In the genomic region with DNA sequence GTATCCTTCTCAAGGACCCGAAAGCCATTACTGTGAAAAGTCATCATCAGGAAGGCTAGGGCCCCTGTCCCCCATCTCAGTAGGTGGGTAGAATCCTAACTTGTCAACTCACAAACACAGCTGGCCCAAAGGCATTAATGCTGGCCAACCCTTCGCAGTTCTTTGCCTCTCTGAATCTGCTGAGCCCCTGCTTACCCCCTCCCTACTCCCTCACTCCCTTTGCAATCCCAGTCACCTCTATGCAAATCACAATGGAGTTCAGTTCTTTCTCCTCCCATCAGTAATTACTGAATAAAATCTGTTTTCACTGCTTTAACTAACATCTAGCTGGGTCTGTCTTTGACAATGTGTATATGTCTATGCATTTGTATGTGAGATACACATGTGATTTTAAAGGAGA, we compare ENCODE assay signal across 26 cellular contexts. TPM values are rescaled to one million over a fixed set of nuclear protein-coding genes. Genes with fewer than 3 reads are reported as not detected.
A peak's percentile ranks its signal among the peaks of the same experiment; 100 is the strongest.
DNase-seq lines count a peak whose midpoint lies in the region; ATAC-seq, FAIRE-seq and TF ChIP-seq lines count a peak whose summit lies in the region.
"Had no signal": no experiment of that assay in that cellular context is flagged by ENCODE, and none has a peak within 500 bp of the region (broad histone marks: within the 10 kb centered on the region; RNA-seq: fewer than 3 reads in every experiment).

No MANE protein-coding gene starts in this region.

- peaks cover 2% of the 10 kb centered on the region for H3K4me1 Mint-ChIP-seq in T-helper 17 cell

- peak overlapping the region in 2 of 3 donors; percentile 91 to 92 for H3K27ac ChIP-seq in right lobe of liver
- no peak overlapping the region for H3K27ac ChIP-seq in HepG2 (ENCODE audit: extremely low read length, insufficient read depth, low read length)
- no peak overlapping the region for H3K27ac ChIP-seq in brain microvascular endothelial cell
- H3K27ac ChIP-seq: BLaER1 treated with 17β-estradiol and CSF1 and Interleukin-3, amounts not matched to agents 10 nM and 100 nM had no signal

- TF ChIP-seq CTCF in right lobe of liver (IDR thresholded peaks at IDR 0.05) (no peak), HepG2 (CRISPR knock-in tag; IDR thresholded peaks at IDR 0.05) (no peak), brain microvascular endothelial cell (IDR thresholded peaks at IDR 0.05; ENCODE audit: low read depth, low read length, missing control alignments) (no peak)

- H3K27me3 ChIP-seq in right lobe of liver (no peaks in the 10 kb centered on the region), HepG2 (ENCODE audit: control insufficient read depth in 1 of 2, insufficient read depth in 2 of 2, low read length in 2 of 2) (no peaks in the 10 kb centered on the region), brain microvascular endothelial cell (replicated peaks) (no peaks in the 10 kb centered on the region)
- H3K27me3 ChIP-seq: BLaER1 treated with 17β-estradiol and CSF1 and Interleukin-3, amounts not matched to agents 10 nM and 100 nM had no signal

- no TSS peak for BruUV-seq in HepG2 (replicated peaks; lab: Mats Ljungman, UMichigan)

- peaks cover 0 to 20% (median 10%) of the 10 kb centered on the region in 4 donors for H3K4me1 ChIP-seq in right lobe of liver
- H3K4me1 ChIP-seq in HepG2 (ENCODE audit: insufficient read depth, low read length) = peaks cover 22% of the 10 kb centered on the region
- H3K4me1 ChIP-seq: Caco-2 had no signal

- H3K9me3 ChIP-seq in right lobe of liver = no peaks in the 10 kb centered on the region
- H3K9me3 ChIP-seq in HepG2 (ENCODE audit: low read length) = no peaks in the 10 kb centered on the region
- H3K9me3 ChIP-seq in T-helper 17 cell (ENCODE audit: control insufficient read depth, low read length, poor library complexity, severe bottlenecking) = no peaks in the 10 kb centered on the region
- H3K9me3 ChIP-seq: Caco-2, SK-N-SH had no signal

- no peaks in the 10 kb centered on the region for H3K79me2 ChIP-seq in HepG2 (ENCODE audit: insufficient read depth, low read length)

- H3K27ac Mint-ChIP-seq in T-helper 17 cell = peak overlapping the region; percentile 54

- no peak overlapping the region for H3K9ac ChIP-seq in HepG2 (ENCODE audit: insufficient read depth, low read depth, low read length)
- H3K9ac ChIP-seq: BLaER1 treated with 17β-estradiol and CSF1 and Interleukin-3, amounts not matched to agents 10 nM and 100 nM; SK-N-SH had no signal

- no peak for ATAC-seq in right lobe of liver
- no peak for ATAC-seq in HepG2
- no peak for ATAC-seq in T-helper 17 cell
- ATAC-seq: Panc1 had no signal

- CTCF ChIA-PET in HepG2 (lab: Yijun Ruan, JAX; ENCODE audit: low intra/inter-chr PET ratio, low total read pairs) = no interaction called here

- no peaks in the 10 kb centered on the region for H4K20me1 ChIP-seq in HepG2 (ENCODE audit: insufficient read depth, low read length)
- H4K20me1 ChIP-seq: BLaER1 treated with 17β-estradiol and CSF1 and Interleukin-3, amounts not matched to agents 10 nM and 100 nM had no signal

- no peak for TF ChIP-seq POLR2A in right lobe of liver (IDR thresholded peaks at IDR 0.05)
- no peak for TF ChIP-seq POLR2A in HepG2 (IDR thresholded peaks at IDR 0.05; ENCODE audit: insufficient read depth in 1 of 2, low read depth in 2 of 2, low read length in 2 of 2)

- no peak for DNase-seq in right lobe of liver
- DNase-seq in HepG2 (ENCODE audit: low spot score) = no peak
- DNase-seq in T-helper 17 cell = no peak
- peak; percentile 26 for DNase-seq in iPS-NIHi11 (ENCODE audit: low spot score)
- DNase-seq in germinal center (ENCODE audit: low spot score) = no peak
- DNase-seq in activated effector memory CD4-positive, alpha-beta T cell treated with anti-CD3 and anti-CD28 coated beads, Interleukin-2, amount 50 U/mL, for 16 hours = no peak
- DNase-seq in brain microvascular endothelial cell = no peak
- DNase-seq: 8988T; Caco-2; CD4-positive, alpha-beta memory T cell; DMS 273 treated with DMSO at 0.1 percent for 48 hours; DND-41; GOT3; KG1; NCI-H1092 treated with DMSO at 0.1 percent for 48 hours; NCI-H1436 treated with DMSO at 0.1 percent for 48 hours; NCI-H1930; NCI-H2227 treated with DMSO at 0.1 percent for 48 hours; NCI-H510A; NCI-H774; SIG-M5; SK-N-SH had no signal

- POLR2A ChIA-PET in HepG2 (lab: Yijun Ruan, JAX) = no interaction called here

- no peak for TF ChIP-seq EP300 in HepG2 (IDR thresholded peaks at IDR 0.05; ENCODE audit: low read depth in 2 of 2, low read length in 2 of 2)
- TF ChIP-seq EP300 in HepG2 (CRISPR knock-in tag; IDR thresholded peaks at IDR 0.05; ENCODE audit: borderline replicate concordance) = no peak

- 93% methylated on average over 2 of the region's 2 CpGs for WGBS in right lobe of liver (ENCODE audit: insufficient coverage, low coverage, low lambda C conversion rate, missing lambda C conversion rate)
- 88% methylated on average over 2 of the region's 2 CpGs for WGBS in HepG2 (ENCODE audit: low lambda C conversion rate)

- H3K4me2 ChIP-seq in HepG2 (ENCODE audit: low read depth, low read length) = no peak overlapping the region
- H3K4me2 ChIP-seq: BLaER1 treated with 17β-estradiol and CSF1 and Interleukin-3, amounts not matched to agents 10 nM and 100 nM; SK-N-SH had no signal

- intact Hi-C loops in right lobe of liver (cut with DNase I) (no loop called here), HepG2 (cut with micrococcal nuclease; ENCODE audit: unreplicated experiment) (no loop called here)

- in situ Hi-C loops in HepG2 (cut with HindIII; ENCODE audit: extremely low pct_ligation_motif_present, low pct_unique_long_range_greater_than_20kb) = no loop called here
- in situ Hi-C loops in brain microvascular endothelial cell (cut with HindIII; ENCODE audit: low pct_ligation_motif_present, low sequenced_read_pairs) = no loop called here

- peaks cover 5% of the 10 kb centered on the region for H3K27me3 Mint-ChIP-seq in T-helper 17 cell
- H3K27me3 Mint-ChIP-seq: CD4-positive, alpha-beta memory T cell had no signal

- H3K4me3 ChIP-seq in right lobe of liver (no peak overlapping the region), HepG2 (replicated peaks in 1 of 3; ENCODE audit: insufficient read depth in 1 of 3, low read depth in 2 of 3, low read length in 3 of 3) (no peak overlapping the region), brain microvascular endothelial cell (ENCODE audit: low read depth, low read length) (no peak overlapping the region)
- H3K4me3 ChIP-seq: BLaER1 treated with 17β-estradiol and CSF1 and Interleukin-3, amounts not matched to agents 10 nM and 100 nM had no signal

- no peak for FAIRE-seq in HepG2 (lab: Jason Lieb, UNC)
- FAIRE-seq: GM12892, GM18507 had no signal

- no peak overlapping the region for H2AFZ ChIP-seq in HepG2 (ENCODE audit: low read length)

- no peak for TF ChIP-seq RAD21 in HepG2 (CRISPR knock-in tag; IDR thresholded peaks at IDR 0.05)

- H3K36me3 ChIP-seq in right lobe of liver (no peaks in the 10 kb centered on the region), HepG2 (replicated peaks in 1 of 2; ENCODE audit: control insufficient read depth in 1 of 2, insufficient read depth in 2 of 2, low read length in 2 of 2) (no peaks in the 10 kb centered on the region), brain microvascular endothelial cell (replicated peaks) (no peaks in the 10 kb centered on the region)
- H3K36me3 ChIP-seq: BLaER1 treated with 17β-estradiol and CSF1 and Interleukin-3, amounts not matched to agents 10 nM and 100 nM had no signal

- H3K36me3 Mint-ChIP-seq in T-helper 17 cell (ENCODE audit: low read depth) = no peaks in the 10 kb centered on the region
- H3K36me3 Mint-ChIP-seq: CD4-positive, alpha-beta memory T cell had no signal

- H3K4me3 Mint-ChIP-seq in T-helper 17 cell = no peak overlapping the region
- H3K4me3 Mint-ChIP-seq: CD4-positive, alpha-beta memory T cell had no signal

TF ChIP-seq in HepG2, 621 proteins besides CTCF, POLR2A, EP300 and RAD21 (continues in another document):
- TF ChIP-seq, protein P1, sequence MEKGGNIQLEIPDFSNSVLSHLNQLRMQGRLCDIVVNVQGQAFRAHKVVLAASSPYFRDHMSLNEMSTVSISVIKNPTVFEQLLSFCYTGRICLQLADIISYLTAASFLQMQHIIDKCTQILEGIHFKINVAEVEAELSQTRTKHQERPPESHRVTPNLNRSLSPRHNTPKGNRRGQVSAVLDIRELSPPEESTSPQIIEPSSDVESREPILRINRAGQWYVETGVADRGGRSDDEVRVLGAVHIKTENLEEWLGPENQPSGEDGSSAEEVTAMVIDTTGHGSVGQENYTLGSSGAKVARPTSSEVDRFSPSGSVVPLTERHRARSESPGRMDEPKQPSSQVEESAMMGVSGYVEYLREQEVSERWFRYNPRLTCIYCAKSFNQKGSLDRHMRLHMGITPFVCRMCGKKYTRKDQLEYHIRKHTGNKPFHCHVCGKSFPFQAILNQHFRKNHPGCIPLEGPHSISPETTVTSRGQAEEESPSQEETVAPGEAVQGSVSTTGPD (CRISPR knock-in tag; IDR thresholded peaks at IDR 0.05) = no peak
- TF ChIP-seq ZSCAN21 (CRISPR knock-in tag; IDR thresholded peaks at IDR 0.05; ENCODE audit: borderline replicate concordance) (no peak), CBX5 (CRISPR knock-in tag; IDR thresholded peaks at IDR 0.05; ENCODE audit: borderline replicate concordance) (no peak)

RNA-seq across cellular contexts. Expression of gene AOAH, which starts 38.1 kb away (rescaled TPM):
- total RNA-seq in right lobe of liver (10 to 100 TPM in 1 of 6 experiments, 1 to 10 TPM in 5; 2.9 to 11.3 (median 6.4) TPM), HepG2 (2016; rRNA removed; fragmentation: Illumina TruSeq; extraction: Trizol) (not detected in 2 replicates), T-helper 17 cell (1 to 10 TPM; 2.6 to 7.0 TPM)
- total RNA-seq in HepG2 (2016; cell fraction: cytosol; rRNA removed; fragmentation: Illumina TruSeq; extraction: Trizol; ENCODE audit: low read depth) = not detected in 2 replicates
- not detected in 2 replicates for total RNA-seq in HepG2 (2016; cell fraction: insoluble cytoplasmic fraction; rRNA removed; fragmentation: Illumina TruSeq; extraction: Trizol)
- not detected in 2 replicates for total RNA-seq in HepG2 (2016; cell fraction: membrane; rRNA removed; fragmentation: Illumina TruSeq; extraction: Trizol)
- total RNA-seq in HepG2 (2016; cell fraction: nucleus; rRNA removed; fragmentation: Illumina TruSeq; extraction: Trizol) = not detected in 2 replicates
- not detected in 2 replicates for polyA plus RNA-seq in HepG2 (2011; rRNA removed)
- polyA plus RNA-seq in HepG2 (2011; cell fraction: cytosol; rRNA removed) = not detected in 2 replicates
- polyA plus RNA-seq in HepG2 (2011; cell fraction: nucleus; rRNA removed) = not detected in 2 replicates
- polyA plus RNA-seq in HepG2 (2012) = not detected in 2 replicates
- polyA plus RNA-seq in HepG2 (2016; cell fraction: cytosol; fragmentation: Illumina TruSeq; extraction: Trizol; ENCODE audit: low read depth) = not detected in 2 replicates
- polyA plus RNA-seq in HepG2 (2016; cell fraction: insoluble cytoplasmic fraction; fragmentation: Illumina TruSeq; extraction: Trizol; ENCODE audit: low read depth) = not detected in 2 replicates
- polyA plus RNA-seq in HepG2 (2016; cell fraction: membrane; fragmentation: Illumina TruSeq; extraction: Trizol; ENCODE audit: low read depth) = not detected in 2 replicates
- not detected in 2 replicates for polyA plus RNA-seq in HepG2 (2016; cell fraction: nucleus; fragmentation: Illumina TruSeq; extraction: Trizol; ENCODE audit: insufficient read depth, low read depth)
- not detected in 2 replicates for polyA minus RNA-seq in HepG2 (2011; rRNA and poly(A)+ RNA removed; ENCODE audit: low replicate concordance)
- polyA minus RNA-seq in HepG2 (2011; cell fraction: cytosol; rRNA and poly(A)+ RNA removed) = not detected in 2 replicates
- not detected in 2 replicates for polyA minus RNA-seq in HepG2 (2011; cell fraction: nucleus; rRNA and poly(A)+ RNA removed)
- total RNA-seq: Caco-2 had no signal
- polyA plus RNA-seq: SK-N-SH had no signal

Comparison
In these comparisons a context has a peak if more than half of its experiments do, and no peak if none do; other contexts are left out.
1. H3K27ac ChIP-seq: peak in right lobe of liver (2 of 3); none in HepG2 (single experiment) and brain microvascular endothelial cell (single experiment).